Comparison of ENCODE assay signal across 8 cellular contexts in the genomic region with DNA sequence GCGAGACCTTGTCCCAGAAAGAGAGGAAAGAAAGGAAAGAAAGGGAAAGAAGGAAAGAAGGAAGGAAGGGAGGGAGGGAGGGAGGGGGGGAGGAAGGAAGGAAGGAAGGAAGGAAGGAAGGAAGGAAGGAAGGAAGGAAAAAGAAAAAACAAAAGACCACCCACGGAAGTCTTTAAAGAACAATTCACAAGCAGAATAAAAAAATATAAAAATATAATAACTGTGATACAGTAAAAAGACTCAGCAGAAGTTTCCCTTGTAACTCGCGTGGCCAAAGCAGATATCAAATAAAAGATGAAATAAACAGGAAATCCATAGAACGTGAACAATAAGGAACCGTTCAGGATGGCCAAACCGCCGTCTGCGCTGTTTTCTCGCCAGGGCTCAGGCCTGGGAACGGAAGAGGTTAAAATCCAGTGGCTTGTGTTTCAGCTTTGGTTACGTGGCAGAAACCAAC. TPM values are rescaled to one million over a fixed set of nuclear protein-coding genes. Genes with fewer than 3 reads are reported as not detected.
DNase-seq lines count a peak whose midpoint lies in the region; ATAC-seq, FAIRE-seq and TF ChIP-seq lines count a peak whose summit lies in the region.

No MANE protein-coding gene starts in this region.

- peak overlapping the region; percentile 94 for H3K4me3 Mint-ChIP-seq in neural crest cell

- H3K9me3 Mint-ChIP-seq in neural crest cell: no peaks in the 10 kb centered on the region

- H3K27me3 Mint-ChIP-seq in neural crest cell (ENCODE audit: low read depth): peaks cover 13% of the 10 kb centered on the region

- no peaks in the 10 kb centered on the region for H3K9me3 ChIP-seq in endocrine pancreas (ENCODE audit: control insufficient read depth, low read length)

- no peak for TF ChIP-seq CTCF in neural crest cell (conservative IDR thresholded peaks at IDR 0.05)

- no peak for FAIRE-seq in RCC 7860 (lab: Jason Lieb, UNC)

- DNase-seq in SKM-1 (lab: John Stamatoyannopoulos, UW; ENCODE audit: unreplicated experiment) (peak; percentile 64), SKM-1 treated with dmso at 0.1 percent for 144 hours (lab: John Stamatoyannopoulos, UW; ENCODE audit: unreplicated experiment) (no peak), RCC 7860 (ENCODE audit: low spot score) (peak; percentile 74), neural crest cell (ENCODE audit: low read depth, low spot score) (no peak), iPS-NIHi11 (ENCODE audit: low spot score) (no peak), germinal center (ENCODE audit: low spot score) (no peak)

- H3K36me3 ChIP-seq in endocrine pancreas (ENCODE audit: control insufficient read depth, insufficient read depth, low read length): no peaks in the 10 kb centered on the region

- peaks cover 2% of the 10 kb centered on the region for H3K36me3 Mint-ChIP-seq in neural crest cell (ENCODE audit: low read depth)

- H3K9ac ChIP-seq in endocrine pancreas (ENCODE audit: control insufficient read depth, insufficient read depth, low read length): peak overlapping the region; percentile 88

- peaks cover 45% of the 10 kb centered on the region for H3K4me1 Mint-ChIP-seq in neural crest cell

- peak overlapping the region; percentile 94 for H3K27ac Mint-ChIP-seq in neural crest cell (ENCODE audit: unreplicated experiment)

- no peaks in the 10 kb centered on the region for H3K4me1 ChIP-seq in endocrine pancreas (ENCODE audit: control insufficient read depth, insufficient read depth, low read length)

- peak overlapping the region; percentile 54 for H3K4me3 ChIP-seq in endocrine pancreas (ENCODE audit: control insufficient read depth, insufficient read depth, low read length)

- no peaks in the 10 kb centered on the region for H3K27me3 ChIP-seq in endocrine pancreas (ENCODE audit: control insufficient read depth, insufficient read depth, low read length)

- ATAC-seq in HG03039 (IDR thresholded peaks at IDR 0.05; ENCODE audit: unreplicated experiment): no peak

RNA-seq across cellular contexts. Expression of a gene that starts 1.2 kb away (rescaled TPM):
- total RNA-seq in neural crest cell: 26.4 and 26.8 TPM in 2 replicates

Comparison
In these comparisons a context has a peak if more than half of its experiments do, and no peak if none do; other contexts are left out.
1. DNase-seq: peak in SKM-1 (single experiment) and RCC 7860 (single experiment); none in SKM-1 treated with dmso at 0.1 percent for 144 hours (single experiment), neural crest cell (single experiment), iPS-NIHi11 (single experiment) and germinal center (single experiment).